ENCODE assay signal across 1 cellular context in genomic region chr14:91413547-91414474, GRCh38.
TF ChIP-seq lines count a peak whose summit lies in the region.

No MANE protein-coding gene starts in this region.

TF ChIP-seq in SK-N-SH, 30 proteins besides CTCF, POLR2A, EP300 and RAD21 (continued from another document):
- no peak for TF ChIP-seq REST (IDR thresholded peaks at IDR 0.05; ENCODE audit: low read depth, low read length)
- no peak for TF ChIP-seq NRF1 (IDR thresholded peaks at IDR 0.05; ENCODE audit: low read depth, low read length)
TF ChIP-seq in SK-N-SH: peak in this region for 0.
